Comparison of ENCODE assay signal across 24 cellular contexts in genomic region chr11:57144531-57145320, GRCh38. TPM values are rescaled to one million over a fixed set of nuclear protein-coding genes. Genes with fewer than 3 reads are reported as not detected.
DNase-seq lines count a peak whose midpoint lies in the region; ATAC-seq, FAIRE-seq and TF ChIP-seq lines count a peak whose summit lies in the region.
"Had no signal": no experiment of that assay in that cellular context is flagged by ENCODE, and none has a peak within 500 bp of the region (broad histone marks: within the 10 kb centered on the region; RNA-seq: fewer than 3 reads in every experiment).

No MANE protein-coding gene starts in this region.

- H3K9me3 ChIP-seq in parathyroid adenoma (ENCODE audit: control insufficient read depth, low read length) = no peaks in the 10 kb centered on the region
- no peaks in the 10 kb centered on the region for H3K9me3 ChIP-seq in body of pancreas
- H3K9me3 ChIP-seq: A549, SJSA1 had no signal

- H3K4me3 ChIP-seq in parathyroid adenoma (ENCODE audit: low read depth, low read length) (no peak overlapping the region), body of pancreas (no peak overlapping the region)
- H3K4me3 ChIP-seq: A549, GM23248, SJSA1 had no signal

- TF ChIP-seq CTCF in parathyroid adenoma (IDR thresholded peaks at IDR 0.05) = no peak
- no peak for TF ChIP-seq CTCF in body of pancreas (IDR thresholded peaks at IDR 0.05)

- peak; percentile 86 for DNase-seq in ELF-1 (ENCODE audit: low read depth, low spot score)
- DNase-seq in islet precursor cell = peak; percentile 87
- no peak for DNase-seq in HTR-8/SVneo (ENCODE audit: insufficient read length, low spot score)
- DNase-seq in urothelium cell line (ENCODE audit: low spot score) = no peak
- DNase-seq in central memory CD4-positive, alpha-beta T cell = no peak
- no peak for DNase-seq in body of pancreas
- DNase-seq: DMS79, GM23248, H9, HFFc6, Kasumi-1, NCI-H1694, NCI-H2081, NCI-H446, NCI-H526 had no signal

- H3K9ac ChIP-seq in parathyroid adenoma = no peak overlapping the region
- H3K9ac ChIP-seq: GM23248 had no signal

- H3K27me3 ChIP-seq in parathyroid adenoma (ENCODE audit: control insufficient read depth, insufficient read depth, low read length) (no peaks in the 10 kb centered on the region), body of pancreas (no peaks in the 10 kb centered on the region)
- H3K27me3 ChIP-seq: SJSA1 had no signal

- H3K27ac ChIP-seq in parathyroid adenoma (peak overlapping the region; percentile 11), body of pancreas (no peak overlapping the region)
- H3K27ac ChIP-seq: A549, GM23248, SJSA1 had no signal

- FAIRE-seq in HTR-8/SVneo (lab: Jason Lieb, UNC) = no peak
- FAIRE-seq in urothelium cell line (lab: Jason Lieb, UNC) = no peak
- FAIRE-seq: A549 had no signal

- H3K4me2 ChIP-seq in parathyroid adenoma (ENCODE audit: low read length) = no peak overlapping the region
- H3K4me2 ChIP-seq: A549 had no signal

- 41 to 53% methylated on average over 9 of the region's 9 CpGs for WGBS in body of pancreas, 2 donors

- H3K36me3 ChIP-seq in parathyroid adenoma (ENCODE audit: control insufficient read depth, insufficient read depth, low read length) = no peaks in the 10 kb centered on the region
- H3K36me3 ChIP-seq in body of pancreas (replicated peaks in 1 of 2; ENCODE audit: insufficient read depth in 1 of 2, low read depth in 2 of 2) = no peaks in the 10 kb centered on the region
- H3K36me3 ChIP-seq: SJSA1 had no signal

- peak; percentile 42; the same call in 2 of the 3 replicates for ATAC-seq in SK-N-SH treated with all-trans-retinoic acid at 6 μM for 48 hours
- ATAC-seq in body of pancreas = no peak
- ATAC-seq: Right ventricle myocardium inferior had no signal

- H3K79me2 ChIP-seq in parathyroid adenoma = no peaks in the 10 kb centered on the region

- intact Hi-C loops in body of pancreas (cut with DNase I) = loop anchor here (10.0 kb wide), 1 partner anchor 90 kb away; the partner anchor contains the start of gene APLNR

- H2AFZ ChIP-seq in parathyroid adenoma = peak overlapping the region; percentile 33
- H2AFZ ChIP-seq: GM23248 had no signal

- H3K4me1 ChIP-seq in parathyroid adenoma (peaks cover 22% of the 10 kb centered on the region), body of pancreas (no peaks in the 10 kb centered on the region)
- H3K4me1 ChIP-seq: A549, SJSA1 had no signal

- TF ChIP-seq POLR2A in body of pancreas (IDR thresholded peaks at IDR 0.05) = no peak

TF ChIP-seq in SK-N-SH treated with all-trans-retinoic acid at 6 μM for 48 hours, 23 proteins besides CTCF, POLR2A, EP300 and RAD21:
- no peak for TF ChIP-seq CSDC2 (CRISPR knock-in tag; IDR thresholded peaks at IDR 0.05)
- no peak for TF ChIP-seq ARNTL (CRISPR knock-in tag; IDR thresholded peaks at IDR 0.05; ENCODE audit: borderline replicate concordance, low read depth)
- TF ChIP-seq PPARA (CRISPR knock-in tag; IDR thresholded peaks at IDR 0.05; ENCODE audit: borderline replicate concordance) = no peak
- TF ChIP-seq ESRRG (CRISPR knock-in tag; IDR thresholded peaks at IDR 0.05) = no peak
- TF ChIP-seq ZNF8 (CRISPR knock-in tag; IDR thresholded peaks at IDR 0.05) = no peak
- TF ChIP-seq CREB5 (CRISPR knock-in tag; IDR thresholded peaks at IDR 0.05; ENCODE audit: low read depth) = no peak
- TF ChIP-seq ZC3H10 (CRISPR knock-in tag; IDR thresholded peaks at IDR 0.05) = no peak
- TF ChIP-seq TCF4 (CRISPR knock-in tag; IDR thresholded peaks at IDR 0.05; ENCODE audit: borderline replicate concordance) = peak; percentile 91
- no peak for TF ChIP-seq OSR1 (CRISPR knock-in tag; IDR thresholded peaks at IDR 0.05)
- peak; percentile 34; the same call in 1 of the 2 replicates for TF ChIP-seq ZNF70 (CRISPR knock-in tag; IDR thresholded peaks at IDR 0.05)
- TF ChIP-seq ZNF565 (CRISPR knock-in tag; conservative IDR thresholded peaks at IDR 0.05; ENCODE audit: low read depth) = no peak
- no peak for TF ChIP-seq CSRNP3 (CRISPR knock-in tag; IDR thresholded peaks at IDR 0.05)
- TF ChIP-seq TSHZ2 (CRISPR knock-in tag; IDR thresholded peaks at IDR 0.05) = peak; percentile 92

RNA-seq across cellular contexts. Expression of gene LRRC55, which starts 37.0 kb away (rescaled TPM):
- not detected for total RNA-seq in body of pancreas
- total RNA-seq: B cell, GM23248, HFFc6, HT1080, MCF 10A, OCI-LY7, SJSA1 had no signal

Comparison
In these comparisons a context has a peak if more than half of its experiments do, and no peak if none do; other contexts are left out.
1. DNase-seq: peak in ELF-1 (single experiment) and islet precursor cell (single experiment); none in HTR-8/SVneo (single experiment), urothelium cell line (single experiment), central memory CD4-positive, alpha-beta T cell (single experiment) and body of pancreas (0 of 4).